In genomic region chr2:160477032-160477431, GRCh38 we compare ENCODE assay signal across 17 cellular contexts. TPM values are rescaled to one million over a fixed set of nuclear protein-coding genes. Genes with fewer than 3 reads are reported as not detected.
DNase-seq lines count a peak whose midpoint lies in the region; ATAC-seq, FAIRE-seq and TF ChIP-seq lines count a peak whose summit lies in the region.
"Had no signal": no experiment of that assay in that cellular context is flagged by ENCODE, and none has a peak within 500 bp of the region (broad histone marks: within the 10 kb centered on the region; RNA-seq: fewer than 3 reads in every experiment).

No MANE protein-coding gene starts in this region.

- H4K8ac ChIP-seq in IMR-90 (ENCODE audit: low read depth in 2 of 2, low read length in 2 of 2), result peak overlapping the region in 1 of 2 experiments; percentile 30; a peak in 1 of 4 replicates

- H3K36me3 ChIP-seq in IMR-90 (ENCODE audit: control insufficient read depth, insufficient read depth, low read length), result 0 out of 2 replicates have a peak, but pooled peaks cover 4% of the 10 kb centered on the region
- H3K36me3 ChIP-seq in naive thymus-derived CD4-positive, alpha-beta T cell (ENCODE audit: control insufficient read depth in 2 of 3, insufficient read depth in 3 of 3, low read length in 3 of 3), result no peaks in the 10 kb centered on the region

- no peak overlapping the region for H3K4me3 Mint-ChIP-seq in chondrocyte (ENCODE audit: unreplicated experiment)
- peak overlapping the region in 9 of 10 donors; percentile 18 to 74 (median 47) for H3K4me3 Mint-ChIP-seq in naive thymus-derived CD4-positive, alpha-beta T cell
- H3K4me3 Mint-ChIP-seq: CD8-positive, alpha-beta T cell; IgD-negative memory B cell had no signal

- peak overlapping the region; percentile 75; the same call in 1 of the 2 replicates for H2AK5ac ChIP-seq in IMR-90 (ENCODE audit: low read depth, low read length)

- BruUV-seq in IMR-90 (replicated peaks; lab: Mats Ljungman, UMichigan), result no TSS peak

- H3K14ac ChIP-seq in IMR-90 (replicated peaks; ENCODE audit: low read depth, low read length), result no peak overlapping the region

- no peak overlapping the region for H3K23ac ChIP-seq in IMR-90 (ENCODE audit: low read depth, low read length)

- no peak for TF ChIP-seq RAD21 in IMR-90 (IDR thresholded peaks at IDR 0.05; ENCODE audit: low read length)

- no peak overlapping the region for H2BK120ac ChIP-seq in IMR-90 (ENCODE audit: low read depth, low read length)

- FAIRE-seq in RCC 7860 (lab: Jason Lieb, UNC), result no peak

- no peak for TF ChIP-seq POLR2A in IMR-90 (IDR thresholded peaks at IDR 0.05; ENCODE audit: low read depth, low read length)

- no peak overlapping the region for H3K56ac ChIP-seq in IMR-90 (ENCODE audit: extremely low read depth, insufficient read depth, low read length)

- no peaks in the 10 kb centered on the region for H3K27me3 ChIP-seq in IMR-90 (ENCODE audit: control insufficient read depth, insufficient read depth, low read length)
- H3K27me3 ChIP-seq in naive thymus-derived CD4-positive, alpha-beta T cell (ENCODE audit: control insufficient read depth in 2 of 2, insufficient read depth in 2 of 2, low read length in 2 of 2), result no peaks in the 10 kb centered on the region

- no peak for ATAC-seq in IMR-90 (ENCODE audit: low read depth)
- ATAC-seq in naive thymus-derived CD4-positive, alpha-beta T cell, result no peak
- no peak for ATAC-seq in HG02973 (IDR thresholded peaks at IDR 0.05; ENCODE audit: unreplicated experiment)
- no peak for ATAC-seq in GM21526 (IDR thresholded peaks at IDR 0.05; ENCODE audit: low FRiP score, unreplicated experiment)
- ATAC-seq: CD8-positive, alpha-beta T cell; Panc1 had no signal

- no peak overlapping the region for H4K91ac ChIP-seq in IMR-90 (ENCODE audit: insufficient read depth, low read depth, low read length)

- no peaks in the 10 kb centered on the region for H3K27me3 Mint-ChIP-seq in chondrocyte (ENCODE audit: low read depth)
- no peaks in the 10 kb centered on the region for H3K27me3 Mint-ChIP-seq in naive thymus-derived CD4-positive, alpha-beta T cell

- intact Hi-C loops in IMR-90 (cut with micrococcal nuclease), result no loop called here
- intact Hi-C loops in naive thymus-derived CD4-positive, alpha-beta T cell (cut with micrococcal nuclease), result no loop called here

- no peak overlapping the region for H2AK9ac ChIP-seq in IMR-90 (replicated peaks; ENCODE audit: low read depth, low read length, poor library complexity)

- peaks cover 25% of the 10 kb centered on the region for H3K4me1 ChIP-seq in IMR-90 (ENCODE audit: control insufficient read depth, insufficient read depth, low read length)
- H3K4me1 ChIP-seq in naive thymus-derived CD4-positive, alpha-beta T cell (ENCODE audit: control insufficient read depth in 2 of 2, insufficient read depth in 2 of 2, low read length in 2 of 2), result peaks cover 6 to 54% of the 10 kb centered on the region in 2 donors

- CTCF ChIA-PET in IMR-90 (lab: Yijun Ruan, JAX), result interaction anchor here (1.0 kb wide), 1 partner anchor 367 kb away, joined by 3 read pairs; no protein-coding TSS in a partner anchor
- CTCF ChIA-PET in naive thymus-derived CD4-positive, alpha-beta T cell (lab: Charles Lee), result interaction anchor here (0.7 kb wide), 1 partner anchor 535 kb away, joined by 4 read pairs; no protein-coding TSS in a partner anchor

- H3K27ac ChIP-seq in IMR-90 (ENCODE audit: insufficient read depth, low read length), result no peak overlapping the region
- H3K27ac ChIP-seq in naive thymus-derived CD4-positive, alpha-beta T cell (ENCODE audit: low read depth, low read length), result no peak overlapping the region

- peak overlapping the region; percentile 14; the same call in 1 of the 2 replicates for H3K4ac ChIP-seq in IMR-90 (ENCODE audit: low read depth, low read length)

- peaks cover 11% of the 10 kb centered on the region; the same call in 1 of the 2 replicates for H3K9me1 ChIP-seq in IMR-90 (ENCODE audit: insufficient read depth, low read length)

- no peak overlapping the region for H3K9ac ChIP-seq in IMR-90 (ENCODE audit: low read depth, low read length)

- H3K9me3 Mint-ChIP-seq in chondrocyte (ENCODE audit: low read depth), result no peaks in the 10 kb centered on the region
- no peaks in the 10 kb centered on the region for H3K9me3 Mint-ChIP-seq in naive thymus-derived CD4-positive, alpha-beta T cell
- H3K9me3 Mint-ChIP-seq: CD8-positive, alpha-beta T cell; IgD-negative memory B cell had no signal

- DNase-seq in A172 (ENCODE audit: low spot score) (peak; percentile 52), IMR-90 (no peak), chondrocyte (ENCODE audit: low spot score) (no peak), C1 segment of cervical spinal cord (lab: John Stamatoyannopoulos, UW) (no peak), RCC 7860 (ENCODE audit: low spot score) (no peak)
- no peak for DNase-seq in naive thymus-derived CD4-positive, alpha-beta T cell
- DNase-seq: CD8-positive, alpha-beta T cell; H7; MV-4-11; NCI-H1417 treated with DMSO at 0.1 percent for 48 hours; NCI-H2029 treated with DMSO at 0.1 percent for 48 hours; NCI-H510A treated with DMSO at 0.1 percent for 48 hours; Right ventricle myocardium superior had no signal

- H2BK20ac ChIP-seq in IMR-90 (ENCODE audit: low read depth, low read length), result no peak overlapping the region

- H3K36me3 Mint-ChIP-seq in chondrocyte (ENCODE audit: low read depth), result no peaks in the 10 kb centered on the region
- H3K36me3 Mint-ChIP-seq in naive thymus-derived CD4-positive, alpha-beta T cell, result peaks cover 0 to 22% (median 8%) of the 10 kb centered on the region in 5 donors
- H3K36me3 Mint-ChIP-seq: CD8-positive, alpha-beta T cell had no signal

- peaks cover 18 to 54% of the 10 kb centered on the region in 2 experiments for H3K79me1 ChIP-seq in IMR-90 (ENCODE audit: low read depth in 1 of 2, low read length in 2 of 2)

- H3K4me1 Mint-ChIP-seq in chondrocyte (ENCODE audit: low read depth), result peaks cover 79% of the 10 kb centered on the region
- H3K4me1 Mint-ChIP-seq in naive thymus-derived CD4-positive, alpha-beta T cell, result peaks cover 27 to 97% (median 87%) of the 10 kb centered on the region in 7 donors
- H3K4me1 Mint-ChIP-seq: IgD-negative memory B cell had no signal

- H4K20me1 ChIP-seq in IMR-90 (ENCODE audit: insufficient read depth, low read length), result peaks cover 32% of the 10 kb centered on the region; the same call in 1 of the 2 replicates

- no peaks in the 10 kb centered on the region for H3K9me3 ChIP-seq in IMR-90 (ENCODE audit: control insufficient read depth, insufficient read depth, low read length)
- H3K9me3 ChIP-seq in naive thymus-derived CD4-positive, alpha-beta T cell (ENCODE audit: control insufficient read depth in 2 of 3, low read length in 3 of 3), result no peaks in the 10 kb centered on the region

- POLR2A ChIA-PET in IMR-90 (lab: Charles Lee; ENCODE audit: unreplicated experiment), result no interaction called here
- POLR2A ChIA-PET in naive thymus-derived CD4-positive, alpha-beta T cell (lab: Charles Lee), result interaction anchor here (0.8 to 4.0 kb wide), 3 partner anchors 9 to 15 kb away, joined by 3 to 20 read pairs (median 5); no protein-coding TSS in a partner anchor

- H3K4me3 ChIP-seq in IMR-90 (ENCODE audit: insufficient read depth, low read depth, low read length), result no peak overlapping the region
- no peak overlapping the region for H3K4me3 ChIP-seq in naive thymus-derived CD4-positive, alpha-beta T cell (ENCODE audit: low read length)

- peak overlapping the region; percentile 63 for H2BK5ac ChIP-seq in IMR-90 (ENCODE audit: low read depth, low read length, poor library complexity, severe bottlenecking)

- dilution Hi-C loops in IMR-90 (cut with HindIII; ENCODE audit: low sequenced_read_pairs, unreplicated experiment), result no loop called here

- H3K18ac ChIP-seq in IMR-90 (ENCODE audit: low read depth, low read length), result peak overlapping the region; percentile 24; the same call in 1 of the 2 replicates

- H4K5ac ChIP-seq in IMR-90 (ENCODE audit: low read depth, low read length), result peak overlapping the region; percentile 12; the same call in 1 of the 2 replicates

- in situ Hi-C loops in IMR-90 (cut with MboI; ENCODE audit: low sequenced_read_pairs), result no loop called here

- H3K4me2 ChIP-seq in IMR-90 (ENCODE audit: low read depth, low read length), result no peak overlapping the region

- H2BK15ac ChIP-seq in IMR-90 (ENCODE audit: low read depth, low read length), result no peak overlapping the region

- H2AFZ ChIP-seq in IMR-90 (replicated peaks; ENCODE audit: low read length, poor library complexity), result no peak overlapping the region

- WGBS in IMR-90 (ENCODE audit: extremely low coverage in 2 of 2, insufficient read length in 1 of 2), 2 experiments, result 100% methylated on average over 1 of the region's 7 CpGs; no CpG with 5 or more reads in 1 of the 2 experiments

- TF ChIP-seq CTCF in IMR-90 (conservative IDR thresholded peaks at IDR 0.05; ENCODE audit: low read depth, low read length) (no peak), chondrocyte (IDR thresholded peaks at IDR 0.05) (no peak)

- peak overlapping the region; percentile 14 for H3K27ac Mint-ChIP-seq in chondrocyte (ENCODE audit: unreplicated experiment)
- H3K27ac Mint-ChIP-seq in naive thymus-derived CD4-positive, alpha-beta T cell, result peak overlapping the region in 8 of 9 donors; percentile 68 to 96 (median 84)
- H3K27ac Mint-ChIP-seq: CD8-positive, alpha-beta T cell; IgD-negative memory B cell had no signal

TF ChIP-seq in IMR-90, 13 proteins besides CTCF, POLR2A, EP300 and RAD21 (continues in another document):
- TF ChIP-seq MAZ (IDR thresholded peaks at IDR 0.05; ENCODE audit: borderline replicate concordance, low read depth, low read length) (no peak), USF2 (IDR thresholded peaks at IDR 0.05; ENCODE audit: low read depth, low read length) (no peak), FOS (IDR thresholded peaks at IDR 0.05; ENCODE audit: low read depth, low read length) (no peak), MXI1 (IDR thresholded peaks at IDR 0.05; ENCODE audit: borderline replicate concordance, low read depth, low read length) (no peak), MAFK (IDR thresholded peaks at IDR 0.05; ENCODE audit: low read depth, low read length) (no peak), RCOR1 (IDR thresholded peaks at IDR 0.05; ENCODE audit: insufficient replicate concordance, low read length) (no peak)

RNA-seq across cellular contexts. Expression of gene RBMS1, which starts 16.6 kb away (rescaled TPM):
- total RNA-seq in A172 (2014; rRNA removed; shearing (Covaris generic)), result 68.6 and 83.7 TPM in 2 replicates
- total RNA-seq in IMR-90 (2012; rRNA removed) (64.9 and 73.6 TPM in 2 replicates), chondrocyte (133 to 184 TPM (median 137 TPM) in 3 replicates)
- 43.5 and 45.9 TPM in 2 replicates for polyA plus RNA-seq in IMR-90 (2012; rRNA removed)
- polyA plus RNA-seq in IMR-90 (2012; cell fraction: cytosol; rRNA removed), result 12.0 and 17.3 TPM in 2 replicates
- 21.4 and 98.7 TPM in 2 replicates for polyA plus RNA-seq in IMR-90 (2012; cell fraction: nucleus; rRNA removed; ENCODE audit: low replicate concordance)
- 100 to 1,000 TPM in 3 of 5 experiments, 10 to 100 TPM in 2; 74.4 to 123 (median 101) TPM for total RNA-seq in naive thymus-derived CD4-positive, alpha-beta T cell
- polyA plus RNA-seq in naive thymus-derived CD4-positive, alpha-beta T cell, result 100 to 1,000 TPM; 136 to 137 TPM
